28 cellular contexts compared by ENCODE assay signal in genomic region chr7:86750124-86750523, GRCh38.
"Had no signal": no experiment of that assay in that cellular context is flagged by ENCODE, and none has a peak within 500 bp of the region (broad histone marks: within the 10 kb centered on the region; RNA-seq: fewer than 3 reads in every experiment).

No MANE protein-coding gene starts in this region.

- H3K4me3 Mint-ChIP-seq: dendritic cell treated with granulocyte-macrophage colony-stimulating factor and Interleukin-4, amounts not matched to agents 40 ng/mL and 50 ng/mL, for 4 days; effector memory CD8-positive, alpha-beta T cell; endodermal cell had no signal

- H3K4me1 ChIP-seq: colonic mucosa, esophagus muscularis mucosa, esophagus squamous epithelium, foreskin keratinocyte, gastroesophageal sphincter, heart right ventricle had no signal

- H3K4me3 ChIP-seq: colonic mucosa, coronary artery, dorsolateral prefrontal cortex, esophagus muscularis mucosa, esophagus squamous epithelium, gastrocnemius medialis, gastroesophageal sphincter, heart left ventricle, heart right ventricle had no signal

- H3K27me3 Mint-ChIP-seq: dendritic cell treated with granulocyte-macrophage colony-stimulating factor and Interleukin-4, amounts not matched to agents 40 ng/mL and 50 ng/mL, for 4 days; effector memory CD8-positive, alpha-beta T cell had no signal

- H3K36me3 ChIP-seq: colonic mucosa, esophagus muscularis mucosa, esophagus squamous epithelium, gastrocnemius medialis, gastroesophageal sphincter, heart left ventricle, heart right ventricle had no signal

- FAIRE-seq: colon, endometrium, endothelial cell of umbilical vein, frontal cortex had no signal

- ATAC-seq: effector memory CD8-positive, alpha-beta T cell; esophagus mucosa; foreskin keratinocyte; gastrocnemius medialis; gastroesophageal sphincter; heart left ventricle; heart right ventricle had no signal

- H3K27ac Mint-ChIP-seq: dendritic cell treated with granulocyte-macrophage colony-stimulating factor and Interleukin-4, amounts not matched to agents 40 ng/mL and 50 ng/mL, for 4 days; effector memory CD8-positive, alpha-beta T cell; endodermal cell had no signal

- H3K9me3 ChIP-seq: colonic mucosa, esophagus muscularis mucosa, esophagus squamous epithelium, gastrocnemius medialis, gastroesophageal sphincter, heart left ventricle, heart right ventricle had no signal

- DNase-seq: colonic mucosa; cortex of kidney; dermis blood vessel endothelial cell; dorsolateral prefrontal cortex; effector CD4-positive, alpha-beta T cell; effector CD8-positive, alpha-beta T cell; effector memory CD4-positive, alpha-beta T cell; effector memory CD8-positive, alpha-beta T cell; endodermal cell; erythroblast; esophagus squamous epithelium; foreskin fibroblast; foreskin keratinocyte; foreskin melanocyte; gastrocnemius medialis; glutamatergic neuron; heart left ventricle; heart right ventricle had no signal

- H3K27me3 ChIP-seq: colonic mucosa, dorsolateral prefrontal cortex, esophagus muscularis mucosa, esophagus squamous epithelium, foreskin keratinocyte, gastrocnemius medialis, gastroesophageal sphincter, heart left ventricle, heart right ventricle had no signal

- H3K27ac ChIP-seq: colonic mucosa, coronary artery, epithelial cell of prostate, esophagus muscularis mucosa, esophagus squamous epithelium, foreskin keratinocyte, gastrocnemius medialis, gastroesophageal sphincter, heart left ventricle, heart right ventricle had no signal

- H3K9me3 Mint-ChIP-seq: dendritic cell treated with granulocyte-macrophage colony-stimulating factor and Interleukin-4, amounts not matched to agents 40 ng/mL and 50 ng/mL, for 4 days; effector memory CD8-positive, alpha-beta T cell; endodermal cell had no signal
